Comparison of ENCODE assay signal across 8 cellular contexts in genomic region chr20:2872304-2873009, GRCh38. TPM values are rescaled to one million over a fixed set of nuclear protein-coding genes. Genes with fewer than 3 reads are reported as not detected.
DNase-seq lines count a peak whose midpoint lies in the region; ATAC-seq and TF ChIP-seq lines count a peak whose summit lies in the region.

No MANE protein-coding gene starts in this region.

- H3K9me3 Mint-ChIP-seq in activated naive CD8-positive, alpha-beta T cell (ENCODE audit: low read depth): no peaks in the 10 kb centered on the region

- H3K9me3 ChIP-seq in AG04450 (ENCODE audit: control insufficient read depth, insufficient read depth, low read length) (no peaks in the 10 kb centered on the region; the same call in 1 of the 2 replicates), HUES6 (ENCODE audit: control insufficient read depth, insufficient read depth, low read depth, low read length) (no peaks in the 10 kb centered on the region), SK-N-MC (ENCODE audit: low read depth, low read length) (no peaks in the 10 kb centered on the region), heart right ventricle (no peaks in the 10 kb centered on the region)

- H3K4me3 ChIP-seq in AG04450 (ENCODE audit: low read depth, low read length) (peak overlapping the region; percentile 85), HUES6 (ENCODE audit: low read depth, low read length) (peak overlapping the region; percentile 91), SK-N-MC (peak overlapping the region; percentile 99), heart right ventricle (peak overlapping the region; percentile 65 to 100 (median 91))

- peaks cover 12% of the 10 kb centered on the region for H3K4me1 ChIP-seq in HUES6 (ENCODE audit: control insufficient read depth, insufficient read depth, low read length)
- peaks cover 2 to 61% (median 40%) of the 10 kb centered on the region in 9 donors for H3K4me1 ChIP-seq in heart right ventricle

- intact Hi-C loops in heart right ventricle (cut with DNase I) (loop anchor here in 2 of 10 donors (10.0 kb wide), 2 partner anchors 112 to 132 kb away; no protein-coding TSS in a partner anchor), posterior vena cava (cut with DNase I) (no loop called here)

- CTCF ChIA-PET in AG04450 (lab: Charles Lee): interaction anchor here (0.6 kb wide), 1 partner anchor 115 kb away, joined by 3 read pairs; no protein-coding TSS in a partner anchor

- H3K27ac Mint-ChIP-seq in activated naive CD8-positive, alpha-beta T cell: peak overlapping the region; percentile 92

- peak; percentile 17 for ATAC-seq in GM18873 (IDR thresholded peaks at IDR 0.05; ENCODE audit: low FRiP score, unreplicated experiment)
- peak; percentile 29 to 80 (median 58) for ATAC-seq in heart right ventricle

- H3K36me3 Mint-ChIP-seq in activated naive CD8-positive, alpha-beta T cell: peaks cover 2% of the 10 kb centered on the region

- DNase-seq in AG04450 (ENCODE audit: low read depth, low spot score) (no peak), SK-N-MC (ENCODE audit: low read depth, low spot score) (no peak), heart right ventricle (peak; percentile 47 to 63), posterior vena cava (ENCODE audit: low spot score) (peak; percentile 87), ureter (ENCODE audit: low spot score) (peak; percentile 62)

- H3K27me3 ChIP-seq in AG04450 (ENCODE audit: control insufficient read depth, insufficient read depth, low read length) (no peaks in the 10 kb centered on the region), HUES6 (ENCODE audit: control insufficient read depth, insufficient read depth, low read length) (peaks cover 22% of the 10 kb centered on the region), heart right ventricle (no peaks in the 10 kb centered on the region)

- no peaks in the 10 kb centered on the region for H3K36me3 ChIP-seq in HUES6 (ENCODE audit: control insufficient read depth, insufficient read depth, low read length)
- H3K36me3 ChIP-seq in SK-N-MC (ENCODE audit: insufficient read depth, low read length): peaks cover 8% of the 10 kb centered on the region; the same call in 1 of the 2 replicates
- H3K36me3 ChIP-seq in heart right ventricle: peaks cover 0 to 2% (median 0%) of the 10 kb centered on the region in 9 donors

- peaks cover 55% of the 10 kb centered on the region for H3K4me1 Mint-ChIP-seq in activated naive CD8-positive, alpha-beta T cell (ENCODE audit: low read depth)

- H3K27ac ChIP-seq in AG04450 (ENCODE audit: low read depth, low read length) (peak overlapping the region; percentile 3), HUES6 (ENCODE audit: low read depth, low read length) (no peak overlapping the region), SK-N-MC (no peak overlapping the region; the same call in 1 of the 2 replicates), heart right ventricle (peak overlapping the region in 7 of 10 donors; percentile 81 to 90 (median 84))

- peak overlapping the region; percentile 91 for H3K4me3 Mint-ChIP-seq in activated naive CD8-positive, alpha-beta T cell

- H3K9ac ChIP-seq in HUES6 (ENCODE audit: low read length): peak overlapping the region; percentile 67
- H3K9ac ChIP-seq in SK-N-MC (ENCODE audit: insufficient read length): peak overlapping the region; percentile 65

- H3K27me3 Mint-ChIP-seq in activated naive CD8-positive, alpha-beta T cell: no peaks in the 10 kb centered on the region

- POLR2A ChIA-PET in AG04450 (lab: Yijun Ruan, JAX): interaction anchor here (0.6 to 1.3 kb wide), 3 partner anchors 33 to 83 kb away, joined by 3 to 4 read pairs (median 3); no protein-coding TSS in a partner anchor

- TF ChIP-seq CTCF in AG04450 (IDR thresholded peaks at IDR 0.05; ENCODE audit: low read depth, low read length) (peak; percentile 40), heart right ventricle (IDR thresholded peaks at IDR 0.05) (peak in 7 of 9 donors; percentile 18 to 44 (median 31))

- 1% methylated on average over 62 of the region's 62 CpGs for WGBS in heart right ventricle, 2 donors

RNA-seq across cellular contexts. Expression of gene PTPRA, which starts 0.8 kb away (rescaled TPM):
- polyA plus RNA-seq in AG04450 (2011; rRNA removed) (68.0 and 87.4 TPM in 2 replicates), heart right ventricle (10 to 100 TPM in 1 of 2 donors, 1 to 10 TPM in 1; 8.9 to 16.7 TPM)
- polyA minus RNA-seq in AG04450 (2011; rRNA and poly(A)+ RNA removed): 49.0 and 56.3 TPM in 2 replicates
- total RNA-seq in heart right ventricle (10 to 100 TPM; 22.1 to 37.3 (median 30.1) TPM), posterior vena cava (10 to 100 TPM; 49.2 to 62.5 TPM), ureter (79.5 TPM)

RNA-seq across cellular contexts. Expression of gene VPS16, which starts 31.9 kb away (rescaled TPM):
- polyA plus RNA-seq in AG04450 (2011; rRNA removed): 33.5 and 36.7 TPM in 2 replicates
- 38.9 and 47.8 TPM in 2 replicates for polyA minus RNA-seq in AG04450 (2011; rRNA and poly(A)+ RNA removed)
- 10 to 100 TPM; 13.0 to 22.8 (median 19.3) TPM for total RNA-seq in heart right ventricle
- polyA plus RNA-seq in heart right ventricle: 10 to 100 TPM; 23.6 to 44.7 TPM
- 10 to 100 TPM; 32.3 to 33.1 TPM for total RNA-seq in posterior vena cava
- total RNA-seq in ureter: 38.0 TPM

RNA-seq across cellular contexts. Expression of gene PCED1A, which starts 32.0 kb away (rescaled TPM):
- 17.5 and 19.7 TPM in 2 replicates for polyA plus RNA-seq in AG04450 (2011; rRNA removed)
- 10.2 and 13.7 TPM in 2 replicates for polyA minus RNA-seq in AG04450 (2011; rRNA and poly(A)+ RNA removed)
- total RNA-seq in heart right ventricle: 10 to 100 TPM in 3 of 10 donors, 1 to 10 TPM in 7; 4.5 to 11.9 (median 6.5) TPM
- 10 to 100 TPM; 10.3 to 36.9 TPM for polyA plus RNA-seq in heart right ventricle
- total RNA-seq in posterior vena cava: 10 to 100 TPM; 20.1 to 24.8 TPM
- 53.5 TPM for total RNA-seq in ureter

RNA-seq across cellular contexts. Expression of gene TMEM239, which starts 56.3 kb away (rescaled TPM):
- polyA plus RNA-seq in AG04450 (2011; rRNA removed) (not detected in 2 replicates), heart right ventricle (not detected)
- polyA minus RNA-seq in AG04450 (2011; rRNA and poly(A)+ RNA removed): 0.14 TPM in 1 of 2 replicates, not detected in the other
- total RNA-seq in heart right ventricle (not detected), posterior vena cava (not detected), ureter (not detected)

RNA-seq across cellular contexts. Expression of gene C20orf141, which starts 57.7 kb away (rescaled TPM):
- polyA plus RNA-seq in AG04450 (2011; rRNA removed) (not detected in 2 replicates), heart right ventricle (not detected)
- 0.46 TPM in 1 of 2 replicates, not detected in the other for polyA minus RNA-seq in AG04450 (2011; rRNA and poly(A)+ RNA removed)
- total RNA-seq in heart right ventricle (not detected), posterior vena cava (not detected), ureter (not detected)

Comparison
In these comparisons a context has a peak if more than half of its experiments do, and no peak if none do; other contexts are left out.
1. DNase-seq: peak in heart right ventricle (2 of 2), posterior vena cava (single experiment) and ureter (single experiment); none in AG04450 (single experiment) and SK-N-MC (single experiment).
2. H3K27ac ChIP-seq: peak in AG04450 (single experiment) and heart right ventricle (7 of 10); none in HUES6 (single experiment) and SK-N-MC (single experiment).
3. Peak in every context shown above with its lines, with median percentiles within 50 percentile points of each other: H3K4me3 ChIP-seq.